Comparison of ENCODE assay signal across 30 cellular contexts in the genomic region with DNA sequence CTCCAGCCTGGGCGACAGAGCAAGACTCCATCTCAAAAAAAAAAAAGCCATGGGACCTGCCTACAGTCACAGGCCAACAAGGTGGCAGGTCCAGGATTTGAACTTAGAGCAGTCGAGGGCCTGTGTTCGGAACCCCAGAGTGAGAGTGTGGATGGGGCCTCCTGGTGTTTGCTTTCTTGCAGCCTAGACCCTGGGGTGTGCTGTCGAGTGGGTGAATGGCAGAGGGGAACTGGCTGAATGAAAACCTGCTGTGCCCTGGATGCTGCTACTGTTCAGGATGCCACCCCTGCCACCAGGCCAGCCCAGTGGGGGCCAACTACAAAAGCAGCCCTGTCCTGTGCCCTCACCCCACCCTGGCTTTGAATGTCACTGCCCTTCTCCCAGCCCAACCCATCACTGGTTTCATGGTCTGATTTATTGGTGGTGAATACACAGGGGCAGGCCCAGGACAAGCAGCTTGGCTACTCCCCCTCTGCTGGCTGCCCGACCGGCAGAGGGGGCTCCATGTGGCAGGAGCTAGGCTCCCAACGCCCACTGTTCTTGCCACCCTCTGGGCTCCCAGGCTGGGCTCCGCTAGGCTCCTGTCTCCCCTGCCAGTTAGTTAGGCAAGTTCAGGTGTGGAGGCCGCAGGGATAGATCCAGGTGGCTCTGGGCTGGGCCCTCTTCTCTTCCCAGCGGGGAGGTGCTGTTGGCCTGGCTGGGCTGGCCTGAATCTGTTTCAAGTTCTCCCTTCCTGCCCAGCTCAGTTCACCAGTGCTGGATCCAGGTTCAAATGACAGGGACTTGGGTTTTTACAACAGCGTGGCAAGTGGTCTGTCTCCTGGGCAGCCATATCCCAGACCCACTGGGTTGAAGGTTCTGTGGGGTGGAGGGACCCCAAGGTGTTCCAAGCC. TPM values are rescaled to one million over a fixed set of nuclear protein-coding genes. Genes with fewer than 3 reads are reported as not detected.
DNase-seq lines count a peak whose midpoint lies in the region; ATAC-seq, FAIRE-seq and TF ChIP-seq lines count a peak whose summit lies in the region.
"Had no signal": no experiment of that assay in that cellular context is flagged by ENCODE, and none has a peak within 500 bp of the region (broad histone marks: within the 10 kb centered on the region; RNA-seq: fewer than 3 reads in every experiment).

No MANE protein-coding gene starts in this region.

- H4K20me1 ChIP-seq in mammary epithelial cell (ENCODE audit: insufficient read depth, low read length): no peaks in the 10 kb centered on the region
- H4K20me1 ChIP-seq in osteoblast (ENCODE audit: insufficient read depth, low read length): peaks cover 17% of the 10 kb centered on the region

- CTCF ChIA-PET in activated naive CD4-positive, alpha-beta T cell treated with anti-CD3 and anti-CD28 coated beads, Interleukin-2, amount 10 ng/mL, durations not matched to agents 7 days and 5 days (lab: Charles Lee): no interaction called here
- CTCF ChIA-PET in mammary epithelial cell (lab: Charles Lee; ENCODE audit: low non-redundant PET): no interaction called here

- H2AFZ ChIP-seq in mammary epithelial cell (ENCODE audit: low read depth, low read length): no peak overlapping the region
- no peak overlapping the region for H2AFZ ChIP-seq in osteoblast (ENCODE audit: low read length)

- peaks cover 13% of the 10 kb centered on the region for H3K4me1 ChIP-seq in mammary epithelial cell (ENCODE audit: insufficient read depth, low read length)
- H3K4me1 ChIP-seq in osteoblast (ENCODE audit: insufficient read depth, low read length): no peaks in the 10 kb centered on the region
- H3K4me1 ChIP-seq: prostate gland, SJSA1, vagina had no signal

- WGBS in mammary epithelial cell (ENCODE audit: low coverage, missing lambda C conversion rate): 96% methylated on average over 10 of the region's 11 CpGs

- H3K36me3 ChIP-seq in H7 (replicated peaks; ENCODE audit: control insufficient read depth, insufficient read depth, low read length): peaks cover 30% of the 10 kb centered on the region
- H3K36me3 ChIP-seq in mammary epithelial cell (ENCODE audit: insufficient read depth, low read length): peaks cover 19% of the 10 kb centered on the region
- H3K36me3 ChIP-seq in osteoblast (ENCODE audit: insufficient read depth, low read length): peaks cover 86% of the 10 kb centered on the region

- no peaks in the 10 kb centered on the region for H3K9me3 Mint-ChIP-seq in activated naive CD4-positive, alpha-beta T cell treated with anti-CD3 and anti-CD28 coated beads, Interleukin-2, amount 10 ng/mL, durations not matched to agents 7 days and 5 days
- no peaks in the 10 kb centered on the region for H3K9me3 Mint-ChIP-seq in glutamatergic neuron (ENCODE audit: unreplicated experiment)
- no peaks in the 10 kb centered on the region for H3K9me3 Mint-ChIP-seq in naive thymus-derived CD8-positive, alpha-beta T cell
- H3K9me3 Mint-ChIP-seq: IgD-negative memory B cell had no signal

- no peak for TF ChIP-seq CTCF in mammary epithelial cell (conservative IDR thresholded peaks at IDR 0.05 in 1 of 2, IDR thresholded peaks at IDR 0.05 in 1 of 2; ENCODE audit: extremely low read depth in 1 of 2, insufficient read depth in 1 of 2, low read depth in 1 of 2, low read length in 2 of 2)
- TF ChIP-seq CTCF in osteoblast (IDR thresholded peaks at IDR 0.05; ENCODE audit: extremely low read depth, low read depth, low read length): no peak
- TF ChIP-seq CTCF in glutamatergic neuron (IDR thresholded peaks at IDR 0.05; ENCODE audit: partially characterized antibody, unreplicated experiment): no peak

- H3K9me3 ChIP-seq in mammary epithelial cell (replicated peaks; ENCODE audit: insufficient read depth, low read length) (no peaks in the 10 kb centered on the region), osteoblast (ENCODE audit: low read depth, low read length) (no peaks in the 10 kb centered on the region)
- H3K9me3 ChIP-seq: body of pancreas, heart left ventricle, lower lobe of right lung, prostate gland, SJSA1, thoracic aorta, vagina had no signal

- no peak for ATAC-seq in naive thymus-derived CD8-positive, alpha-beta T cell
- ATAC-seq: body of pancreas had no signal

- FAIRE-seq in RCC 7860 (lab: Jason Lieb, UNC): no peak
- FAIRE-seq: H1 had no signal

- no peak overlapping the region for H3K4me2 ChIP-seq in mammary epithelial cell (ENCODE audit: insufficient read depth, low read depth, low read length)
- H3K4me2 ChIP-seq in osteoblast (ENCODE audit: insufficient read depth, low read length): no peak overlapping the region

- H3K4me1 Mint-ChIP-seq in activated naive CD4-positive, alpha-beta T cell treated with anti-CD3 and anti-CD28 coated beads, Interleukin-2, amount 10 ng/mL, durations not matched to agents 7 days and 5 days: no peaks in the 10 kb centered on the region
- H3K4me1 Mint-ChIP-seq in glutamatergic neuron (ENCODE audit: low read depth, unreplicated experiment): peaks cover 6% of the 10 kb centered on the region
- peaks cover 0 to 3% (median 0%) of the 10 kb centered on the region in 4 donors for H3K4me1 Mint-ChIP-seq in naive thymus-derived CD8-positive, alpha-beta T cell
- H3K4me1 Mint-ChIP-seq: B cell had no signal

- no peak overlapping the region for H3K27ac ChIP-seq in mammary epithelial cell (ENCODE audit: insufficient read depth, low read depth, low read length)
- no peak overlapping the region for H3K27ac ChIP-seq in osteoblast (ENCODE audit: low read depth, low read length)
- H3K27ac ChIP-seq: body of pancreas, lower lobe of right lung, prostate gland, SJSA1, vagina had no signal

- no peaks in the 10 kb centered on the region for H3K27me3 Mint-ChIP-seq in activated naive CD4-positive, alpha-beta T cell treated with anti-CD3 and anti-CD28 coated beads, Interleukin-2, amount 10 ng/mL, durations not matched to agents 7 days and 5 days
- peaks cover 2% of the 10 kb centered on the region for H3K27me3 Mint-ChIP-seq in glutamatergic neuron (ENCODE audit: unreplicated experiment)
- no peaks in the 10 kb centered on the region for H3K27me3 Mint-ChIP-seq in naive thymus-derived CD8-positive, alpha-beta T cell
- H3K27me3 Mint-ChIP-seq: B cell, IgD-negative memory B cell had no signal

- H3K4me3 ChIP-seq in H7 (ENCODE audit: insufficient read depth, low read depth, low read length) (no peak overlapping the region), mammary epithelial cell (replicated peaks in 1 of 3; ENCODE audit: insufficient read depth in 1 of 3, low read depth in 2 of 3, low read length in 3 of 3) (no peak overlapping the region), osteoblast (ENCODE audit: insufficient read depth, low read length) (no peak overlapping the region)
- H3K4me3 ChIP-seq: body of pancreas, heart left ventricle, lower lobe of right lung, prostate gland, SJSA1, thoracic aorta, vagina had no signal

- TSS peak; percentile 93 for BruUV-seq in mammary epithelial cell (replicated peaks; lab: Mats Ljungman, UMichigan)

- H3K9ac ChIP-seq in mammary epithelial cell (ENCODE audit: insufficient read depth, low read length): no peak overlapping the region

- H3K79me2 ChIP-seq in mammary epithelial cell (ENCODE audit: insufficient read depth, low read length) (no peaks in the 10 kb centered on the region), osteoblast (ENCODE audit: insufficient read depth, low read length) (peaks cover 2% of the 10 kb centered on the region)

- no peaks in the 10 kb centered on the region for H3K27me3 ChIP-seq in H7 (ENCODE audit: control insufficient read depth, insufficient read depth, low read length)
- no peaks in the 10 kb centered on the region for H3K27me3 ChIP-seq in mammary epithelial cell (ENCODE audit: insufficient read depth, low read length)
- H3K27me3 ChIP-seq in osteoblast (ENCODE audit: insufficient read depth, low read length): no peaks in the 10 kb centered on the region
- H3K27me3 ChIP-seq: body of pancreas, heart left ventricle, SJSA1, vagina had no signal

- dilution Hi-C loops in mammary epithelial cell (cut with HindIII; ENCODE audit: low sequenced_read_pairs): loop anchor here (5.0 kb wide), 1 partner anchor 53 kb away; no protein-coding TSS in a partner anchor

- POLR2A ChIA-PET in naive thymus-derived CD8-positive, alpha-beta T cell (lab: Charles Lee): interaction anchor here (0.6 to 1.7 kb wide), 3 partner anchors 12 to 298 kb away, joined by 3 to 4 read pairs (median 3); no protein-coding TSS in a partner anchor

- in situ Hi-C loops in mammary epithelial cell (cut with MboI; ENCODE audit: low sequenced_read_pairs in 2 of 2): no loop called here

- peaks cover 36% of the 10 kb centered on the region for H3K36me3 Mint-ChIP-seq in activated naive CD4-positive, alpha-beta T cell treated with anti-CD3 and anti-CD28 coated beads, Interleukin-2, amount 10 ng/mL, durations not matched to agents 7 days and 5 days
- no peaks in the 10 kb centered on the region for H3K36me3 Mint-ChIP-seq in glutamatergic neuron (ENCODE audit: unreplicated experiment)
- H3K36me3 Mint-ChIP-seq in naive thymus-derived CD8-positive, alpha-beta T cell: peaks cover 0 to 62% (median 5%) of the 10 kb centered on the region in 3 donors
- H3K36me3 Mint-ChIP-seq: IgD-negative memory B cell had no signal

- H3K4me3 Mint-ChIP-seq in activated naive CD4-positive, alpha-beta T cell treated with anti-CD3 and anti-CD28 coated beads, Interleukin-2, amount 10 ng/mL, durations not matched to agents 7 days and 5 days: no peak overlapping the region
- no peak overlapping the region for H3K4me3 Mint-ChIP-seq in glutamatergic neuron (ENCODE audit: unreplicated experiment)
- H3K4me3 Mint-ChIP-seq in naive thymus-derived CD8-positive, alpha-beta T cell: no peak overlapping the region
- H3K4me3 Mint-ChIP-seq: B cell, IgD-negative memory B cell had no signal

- H3K27ac Mint-ChIP-seq in activated naive CD4-positive, alpha-beta T cell treated with anti-CD3 and anti-CD28 coated beads, Interleukin-2, amount 10 ng/mL, durations not matched to agents 7 days and 5 days: peak overlapping the region; percentile 52
- no peak overlapping the region for H3K27ac Mint-ChIP-seq in glutamatergic neuron (ENCODE audit: unreplicated experiment)
- peak overlapping the region in 3 of 10 donors; percentile 10 to 55 (median 39) for H3K27ac Mint-ChIP-seq in naive thymus-derived CD8-positive, alpha-beta T cell
- H3K27ac Mint-ChIP-seq: B cell, IgD-negative memory B cell had no signal

- intact Hi-C loops in mammary epithelial cell (cut with micrococcal nuclease): no loop called here

- DNase-seq in activated naive CD4-positive, alpha-beta T cell treated with anti-CD3 and anti-CD28 coated beads, Interleukin-2, amount 10 ng/mL, durations not matched to agents 7 days and 5 days: no peak
- DNase-seq in activated naive CD4-positive, alpha-beta T cell (lab: John Stamatoyannopoulos, UW): no peak
- peak; percentile 44 for DNase-seq in H7
- no peak for DNase-seq in mammary epithelial cell
- peak; percentile 84 for DNase-seq in osteoblast (ENCODE audit: insufficient read length, low spot score, missing footprints)
- DNase-seq in RCC 7860 (ENCODE audit: low spot score): no peak
- no peak for DNase-seq in glutamatergic neuron
- DNase-seq in naive thymus-derived CD8-positive, alpha-beta T cell: no peak
- DNase-seq: activated CD4-positive, CD25-positive, alpha-beta regulatory T cell treated with anti-CD3 and anti-CD28 coated beads, Interleukin-2, amount 50 U/mL, for 72 hours; activated gamma-delta T cell; activated T-cell treated with anti-CD3 and anti-CD28 coated beads for 4 hours; body of pancreas; DMS153; effector CD8-positive, alpha-beta T cell; foreskin fibroblast; heart left ventricle; kidney glomerular epithelial cell; lower lobe of right lung; NCI-H1092; NCI-H1694 treated with DMSO at 0.1 percent for 48 hours; NCI-H524 treated with DMSO at 0.1 percent for 48 hours; stimulated activated CD4-positive, alpha-beta T cell treated with anti-CD3 and anti-CD28 coated beads, Interleukin-15, amount 100 ng/mL, for 24 hours; stimulated activated naive CD4-positive, alpha-beta T cell treated with Interleukin-2 at 50 U/mL for 16 hours had no signal

RNA-seq across cellular contexts. Expression of gene FPGS, which starts 12.2 kb away (rescaled TPM):
- total RNA-seq in H7 (2014; rRNA removed; shearing (Covaris generic)): 84.9 and 92.2 TPM in 2 replicates
- total RNA-seq in mammary epithelial cell (10 to 100 TPM; 59.5 to 85.8 TPM), osteoblast (87.5 and 98.1 TPM in 2 replicates), glutamatergic neuron (ENCODE audit: unreplicated experiment) (44.2 TPM)
- 56.0 TPM for polyA plus RNA-seq in mammary epithelial cell
- 43.0 TPM for polyA minus RNA-seq in mammary epithelial cell
- total RNA-seq in naive thymus-derived CD8-positive, alpha-beta T cell: 100 to 1,000 TPM; 155 to 158 TPM
- polyA plus RNA-seq in naive thymus-derived CD8-positive, alpha-beta T cell: 10 to 100 TPM; 51.7 to 54.8 (median 53.4) TPM

RNA-seq across cellular contexts. Expression of gene CDK9, which starts 29.0 kb away (rescaled TPM):
- 51.5 and 56.6 TPM in 2 replicates for total RNA-seq in H7 (2014; rRNA removed; shearing (Covaris generic))
- total RNA-seq in mammary epithelial cell: 10 to 100 TPM; 63.5 to 71.6 TPM
- 73.8 TPM for polyA plus RNA-seq in mammary epithelial cell
- 66.3 TPM for polyA minus RNA-seq in mammary epithelial cell
- 54.8 and 56.1 TPM in 2 replicates for total RNA-seq in osteoblast
- 83.9 TPM for total RNA-seq in glutamatergic neuron (ENCODE audit: unreplicated experiment)
- 100 to 1,000 TPM; 142 to 147 TPM for total RNA-seq in naive thymus-derived CD8-positive, alpha-beta T cell
- polyA plus RNA-seq in naive thymus-derived CD8-positive, alpha-beta T cell: 10 to 100 TPM; 28.3 to 62.9 (median 38.9) TPM

RNA-seq across cellular contexts. Expression of gene SH2D3C, which starts 36.4 kb away (rescaled TPM):
- total RNA-seq in H7 (2014; rRNA removed; shearing (Covaris generic)): 0.26 and 0.42 TPM in 2 replicates
- total RNA-seq in mammary epithelial cell (under 1 TPM; under 0.01 to 0.19 TPM), osteoblast (0.29 and 0.36 TPM in 2 replicates), glutamatergic neuron (ENCODE audit: unreplicated experiment) (71.7 TPM)
- 0.08 TPM for polyA plus RNA-seq in mammary epithelial cell
- polyA minus RNA-seq in mammary epithelial cell: not detected
- 10 to 100 TPM; 42.8 to 45.1 TPM for total RNA-seq in naive thymus-derived CD8-positive, alpha-beta T cell
- polyA plus RNA-seq in naive thymus-derived CD8-positive, alpha-beta T cell: 10 to 100 TPM; 13.8 to 50.8 (median 23.5) TPM
- total RNA-seq: SJSA1 had no signal

RNA-seq across cellular contexts. Expression of gene ENG, which starts 39.6 kb away (rescaled TPM):
- 1.4 and 1.8 TPM in 2 replicates for total RNA-seq in H7 (2014; rRNA removed; shearing (Covaris generic))
- total RNA-seq in mammary epithelial cell (10 to 100 TPM in 1 of 2 donors, 1 to 10 TPM in 1; 4.0 to 32.2 TPM), osteoblast (60.8 and 87.5 TPM in 2 replicates), glutamatergic neuron (ENCODE audit: unreplicated experiment) (not detected)
- polyA plus RNA-seq in mammary epithelial cell: 15.1 TPM
- 29.8 TPM for polyA minus RNA-seq in mammary epithelial cell
- 10 to 100 TPM in 1 of 2 experiments, 1 to 10 TPM in 1; 9.4 to 10.2 TPM for total RNA-seq in naive thymus-derived CD8-positive, alpha-beta T cell
- 1 to 10 TPM; 2.1 to 5.4 (median 4.4) TPM for polyA plus RNA-seq in naive thymus-derived CD8-positive, alpha-beta T cell

Comparison
In these comparisons a context has a peak if more than half of its experiments do, and no peak if none do; other contexts are left out.
1. DNase-seq: peak in H7 (single experiment) and osteoblast (single experiment); none in activated naive CD4-positive, alpha-beta T cell treated with anti-CD3 and anti-CD28 coated beads, Interleukin-2, amount 10 ng/mL, durations not matched to agents 7 days and 5 days (single experiment), activated naive CD4-positive, alpha-beta T cell (0 of 4), mammary epithelial cell (single experiment), RCC 7860 (single experiment), glutamatergic neuron (single experiment) and naive thymus-derived CD8-positive, alpha-beta T cell (0 of 10).
2. RNA of gene SH2D3C, which starts 36.4 kb away (total RNA-seq): 71.7 TPM in glutamatergic neuron (single experiment) and 42.8 to 45.1 TPM in naive thymus-derived CD8-positive, alpha-beta T cell; 0.26 to 0.42 TPM in H7, 0.29 to 0.36 TPM in osteoblast and under 0.01 to 0.19 TPM in mammary epithelial cell; every median in the first group is over 10 times any median in the second.